In genomic region chr18:46250084-46250811, GRCh38 we compare ENCODE assay signal across 7 cellular contexts.
DNase-seq lines count a peak whose midpoint lies in the region; ATAC-seq and TF ChIP-seq lines count a peak whose summit lies in the region.

No MANE protein-coding gene starts in this region.

- ATAC-seq in GM18502 (IDR thresholded peaks at IDR 0.05; ENCODE audit: poor library complexity, unreplicated experiment), result peak; percentile 98
- peak; percentile 99 for ATAC-seq in HG02588 (IDR thresholded peaks at IDR 0.05; ENCODE audit: unreplicated experiment)
- peak; percentile 91 for ATAC-seq in esophagus mucosa

- no peaks in the 10 kb centered on the region for H3K27me3 ChIP-seq in parathyroid adenoma (ENCODE audit: control insufficient read depth, insufficient read depth, low read length)

- no peaks in the 10 kb centered on the region for H3K36me3 ChIP-seq in parathyroid adenoma (ENCODE audit: control insufficient read depth, insufficient read depth, low read length)

- H3K79me2 ChIP-seq in parathyroid adenoma, result peaks cover 29% of the 10 kb centered on the region

- H3K4me2 ChIP-seq in parathyroid adenoma (ENCODE audit: low read length), result peak overlapping the region; percentile 56

- TF ChIP-seq POLR2A in NB4 (IDR thresholded peaks at IDR 0.05; ENCODE audit: extremely low read depth, insufficient read length), result no peak

- H3K9ac ChIP-seq in parathyroid adenoma, result no peak overlapping the region

- peak; percentile 82 for DNase-seq in NB4 (ENCODE audit: low read depth)
- peak; percentile 59 to 61 for DNase-seq in activated CD4-positive, alpha-beta T cell treated with anti-CD3 and anti-CD28 coated beads for 4 hours
- no peak for DNase-seq in SHP77 treated with DMSO at 0.1 percent for 48 hours (lab: John Stamatoyannopoulos, UW)

- no peak overlapping the region for H2AFZ ChIP-seq in parathyroid adenoma

- H3K4me1 ChIP-seq in parathyroid adenoma, result peaks cover 18% of the 10 kb centered on the region

- H3K27ac ChIP-seq in parathyroid adenoma, result peak overlapping the region; percentile 70

- H3K4me3 ChIP-seq in NB4 (ENCODE audit: low read depth, low read length) (no peak overlapping the region), parathyroid adenoma (ENCODE audit: low read depth, low read length) (peak overlapping the region; percentile 6)

- no peak for TF ChIP-seq CTCF in NB4 (IDR thresholded peaks at IDR 0.05; ENCODE audit: low read depth, low read length)
- no peak for TF ChIP-seq CTCF in parathyroid adenoma (IDR thresholded peaks at IDR 0.05)

- H3K9me3 ChIP-seq in parathyroid adenoma (ENCODE audit: control insufficient read depth, low read length), result no peaks in the 10 kb centered on the region
